Comparison of ENCODE assay signal across 7 cellular contexts in the genomic region with DNA sequence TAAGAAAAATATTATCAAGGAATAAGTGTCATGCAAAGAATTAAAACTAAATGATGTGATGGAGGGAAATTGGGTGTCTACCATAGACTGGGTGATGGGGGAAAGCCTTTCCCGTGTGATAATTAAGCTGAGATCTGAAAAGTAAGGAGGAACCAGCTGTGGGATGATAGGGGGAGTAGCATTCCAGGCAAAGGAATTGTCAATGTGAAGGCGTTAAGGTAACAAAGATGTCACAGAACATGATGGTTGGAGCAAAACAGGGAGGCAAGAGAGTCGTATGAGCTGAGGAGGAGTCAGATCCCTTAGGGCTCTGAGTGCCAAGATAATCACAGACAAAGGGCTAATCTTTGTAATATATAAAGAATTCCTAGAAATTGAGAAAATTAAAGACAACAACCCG.
"Had no signal": no experiment of that assay in that cellular context is flagged by ENCODE, and none has a peak within 500 bp of the region (broad histone marks: within the 10 kb centered on the region; RNA-seq: fewer than 3 reads in every experiment).

No MANE protein-coding gene starts in this region.

- H3K4me3 ChIP-seq: GM23248, HAP-1 had no signal

- H3K27ac Mint-ChIP-seq: HFFc6 had no signal

- H3K27ac ChIP-seq: GM23248 had no signal

- H3K9me3 Mint-ChIP-seq: HFFc6 had no signal

- ATAC-seq: HCT116 had no signal

- H3K4me3 Mint-ChIP-seq: HFFc6 had no signal

- H3K4me1 ChIP-seq: HAP-1 had no signal

- H3K36me3 ChIP-seq: HAP-1 had no signal

- H3K9me3 ChIP-seq: HAP-1 had no signal

- H3K9ac ChIP-seq: GM23248 had no signal

- DNase-seq: GM23248, GOT3, H7, HFFc6, IMR-90 had no signal

- H2AFZ ChIP-seq: GM23248 had no signal
